8 cellular contexts compared by ENCODE assay signal in genomic region chr1:207981976-207982375, GRCh38.
A peak's percentile ranks its signal among the peaks of the same experiment; 100 is the strongest.
DNase-seq lines count a peak whose midpoint lies in the region; ATAC-seq and TF ChIP-seq lines count a peak whose summit lies in the region.

No MANE protein-coding gene starts in this region.

- H3K4me1 ChIP-seq in NT2/D1 (ENCODE audit: insufficient read depth, insufficient read length) = no peaks in the 10 kb centered on the region
- no peaks in the 10 kb centered on the region for H3K4me1 ChIP-seq in aorta (ENCODE audit: control insufficient read depth in 1 of 2, insufficient read depth in 2 of 2, low read length in 2 of 2)

- H3K36me3 ChIP-seq in NT2/D1 (ENCODE audit: insufficient read depth, insufficient read length, low read length) (no peaks in the 10 kb centered on the region), aorta (ENCODE audit: control insufficient read depth in 1 of 2, insufficient read depth in 2 of 2, low read length in 1 of 2) (no peaks in the 10 kb centered on the region)

- H3K9ac ChIP-seq in NT2/D1 (ENCODE audit: insufficient read length, low read depth) = no peak overlapping the region

- TF ChIP-seq CTCF in foreskin fibroblast (IDR thresholded peaks at IDR 0.05; ENCODE audit: low read depth, low read length) = peak; percentile 36

- H3K9me3 ChIP-seq in NT2/D1 (ENCODE audit: insufficient read depth, low read length) = no peaks in the 10 kb centered on the region
- no peaks in the 10 kb centered on the region for H3K9me3 ChIP-seq in aorta (ENCODE audit: control insufficient read depth, low read length)

- intact Hi-C loops in aorta (cut with DNase I) = no loop called here

- peak; percentile 49 for ATAC-seq in GM21423 (IDR thresholded peaks at IDR 0.05; ENCODE audit: unreplicated experiment)
- ATAC-seq in aorta (ENCODE audit: low FRiP score) = no peak
- no peak for ATAC-seq in HG02571 (IDR thresholded peaks at IDR 0.05; ENCODE audit: unreplicated experiment)

- no peak overlapping the region for H3K27ac ChIP-seq in aorta (ENCODE audit: low read depth in 1 of 2, low read length in 2 of 2)

- 57 to 66% methylated on average over 2 of the region's 2 CpGs for WGBS in aorta, 2 donors

- H3K27me3 ChIP-seq in NT2/D1 (ENCODE audit: insufficient read depth, insufficient read length) = no peaks in the 10 kb centered on the region
- H3K27me3 ChIP-seq in aorta (ENCODE audit: control insufficient read depth in 1 of 2, insufficient read depth in 2 of 2, low read length in 1 of 2) = no peaks in the 10 kb centered on the region

- no peak overlapping the region for H3K4me3 ChIP-seq in NT2/D1 (ENCODE audit: insufficient read length, low read depth)
- H3K4me3 ChIP-seq in foreskin fibroblast (ENCODE audit: low read depth in 1 of 2, low read length in 2 of 2) = no peak overlapping the region
- no peak overlapping the region for H3K4me3 ChIP-seq in aorta (ENCODE audit: low read length in 2 of 2)

- peak; percentile 47 for DNase-seq in AG20443 (ENCODE audit: low spot score)
- peak; percentile 61 for DNase-seq in NT2/D1 (ENCODE audit: low read depth, low spot score)
- no peak for DNase-seq in foreskin fibroblast
- DNase-seq in NCI-H524 treated with DMSO at 0.1 percent for 48 hours (lab: John Stamatoyannopoulos, UW) = no peak
- no peak for DNase-seq in aorta
- no peak for DNase-seq in central memory CD4-positive, alpha-beta T cell

Comparison
In these comparisons a context has a peak if more than half of its experiments do, and no peak if none do; other contexts are left out.
1. DNase-seq: peak in AG20443 (single experiment) and NT2/D1 (single experiment); none in foreskin fibroblast (0 of 2), NCI-H524 treated with DMSO at 0.1 percent for 48 hours (single experiment), aorta (0 of 2) and central memory CD4-positive, alpha-beta T cell (single experiment).